Comparison of ENCODE assay signal across 17 cellular contexts in the genomic region with DNA sequence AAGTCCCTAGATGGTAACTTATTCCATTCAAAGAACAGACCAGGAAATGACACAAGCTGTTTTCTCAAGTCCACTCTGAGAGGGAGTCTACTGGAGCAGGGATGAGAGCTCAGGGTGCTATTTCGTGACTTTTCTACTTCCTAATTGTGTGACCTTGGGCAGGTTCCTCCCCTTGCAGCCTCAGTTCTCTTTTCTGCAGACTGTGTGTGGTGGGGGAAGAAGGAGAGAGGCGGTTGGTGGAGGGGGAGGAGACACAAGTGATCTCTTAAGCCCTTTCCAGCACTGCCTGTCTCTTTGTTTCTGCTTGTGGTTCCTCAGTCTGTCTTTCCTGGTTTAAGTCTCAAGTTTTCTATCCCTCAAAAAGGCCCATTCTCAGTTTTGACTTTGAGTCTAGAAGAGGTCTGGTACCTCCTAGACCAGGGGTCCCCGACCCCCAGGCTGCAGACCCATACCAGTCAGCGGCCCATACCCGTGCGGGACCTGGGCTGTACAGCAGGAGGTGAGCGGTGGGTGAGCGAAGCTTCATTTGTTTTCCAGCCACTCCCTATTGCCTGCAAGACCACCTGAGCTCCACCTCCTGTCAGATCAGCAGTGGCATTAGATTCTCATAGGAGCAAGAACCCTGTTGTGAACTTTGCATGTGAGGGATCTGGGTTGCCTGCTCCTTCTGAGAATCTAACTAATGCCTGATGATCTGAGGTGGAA.
DNase-seq lines count a peak whose midpoint lies in the region; ATAC-seq and TF ChIP-seq lines count a peak whose summit lies in the region.
"Had no signal": no experiment of that assay in that cellular context is flagged by ENCODE, and none has a peak within 500 bp of the region (broad histone marks: within the 10 kb centered on the region; RNA-seq: fewer than 3 reads in every experiment).

No MANE protein-coding gene starts in this region.

- H3K27me3 Mint-ChIP-seq in stimulated activated memory B cell treated with anti-CD40 and anti-IgM and Interleukin-4, amounts not matched to agents 10 μg/mL and 1 μg/mL and 100 μg/mL, for 72 hours = peaks cover 6% of the 10 kb centered on the region
- H3K27me3 Mint-ChIP-seq: activated naive CD8-positive, alpha-beta T cell had no signal

- peaks cover 60% of the 10 kb centered on the region for H3K4me1 Mint-ChIP-seq in stimulated activated memory B cell treated with anti-CD40 and anti-IgM and Interleukin-4, amounts not matched to agents 10 μg/mL and 1 μg/mL and 100 μg/mL, for 72 hours

- DNase-seq in GM12864 (ENCODE audit: low read depth) (peak; percentile 18), NOMO-1 treated with DMSO at 0.1 percent for 48 hours (lab: John Stamatoyannopoulos, UW; ENCODE audit: unreplicated experiment) (peak; percentile 94), coronary artery (ENCODE audit: low spot score) (peak; percentile 41), anterior cingulate cortex (lab: John Stamatoyannopoulos, UW) (no peak)
- DNase-seq in NK-92 treated with Interleukin-12 subunit alpha and Interleukin-12 subunit beta, amount 100 ng/mL, for 24 hours (lab: John Stamatoyannopoulos, UW) = no peak
- DNase-seq: activated CD4-positive, CD25-positive, alpha-beta regulatory T cell; foreskin melanocyte; mesenchymal stem cell; NCI-H1105; SK-N-SH had no signal

- H3K36me3 Mint-ChIP-seq in stimulated activated memory B cell treated with anti-CD40 and anti-IgM and Interleukin-4, amounts not matched to agents 10 μg/mL and 1 μg/mL and 100 μg/mL, for 72 hours = no peaks in the 10 kb centered on the region
- H3K36me3 Mint-ChIP-seq: activated naive CD8-positive, alpha-beta T cell had no signal

- TF ChIP-seq CTCF in GM12864 (IDR thresholded peaks at IDR 0.05; ENCODE audit: low read depth, low read length, missing control alignments) (no peak), coronary artery (IDR thresholded peaks at IDR 0.05) (no peak)

- no peak overlapping the region for H3K4me3 Mint-ChIP-seq in stimulated activated memory B cell treated with anti-CD40 and anti-IgM and Interleukin-4, amounts not matched to agents 10 μg/mL and 1 μg/mL and 100 μg/mL, for 72 hours
- H3K4me3 Mint-ChIP-seq: activated naive CD8-positive, alpha-beta T cell; GM23338 had no signal

- peak; percentile 82 for ATAC-seq in stimulated activated memory B cell treated with anti-CD40 and anti-IgM and Interleukin-4, amounts not matched to agents 10 μg/mL and 1 μg/mL and 100 μg/mL, for 72 hours
- no peak for ATAC-seq in HG02798 (IDR thresholded peaks at IDR 0.05; ENCODE audit: poor library complexity, unreplicated experiment)
- ATAC-seq: GM23338 had no signal

- H3K4me3 ChIP-seq in GM12864 (ENCODE audit: low read depth, low read length) (no peak overlapping the region), coronary artery (no peak overlapping the region)
- H3K4me3 ChIP-seq: cardiac muscle cell, GM23338, smooth muscle cell had no signal

- no peak overlapping the region for H3K27ac ChIP-seq in coronary artery
- H3K27ac ChIP-seq: C4-2B, cardiac muscle cell had no signal

- H3K9me3 Mint-ChIP-seq in stimulated activated memory B cell treated with anti-CD40 and anti-IgM and Interleukin-4, amounts not matched to agents 10 μg/mL and 1 μg/mL and 100 μg/mL, for 72 hours = no peaks in the 10 kb centered on the region
- H3K9me3 Mint-ChIP-seq: GM23338 had no signal

- peak overlapping the region; percentile 80 for H3K27ac Mint-ChIP-seq in stimulated activated memory B cell treated with anti-CD40 and anti-IgM and Interleukin-4, amounts not matched to agents 10 μg/mL and 1 μg/mL and 100 μg/mL, for 72 hours
- H3K27ac Mint-ChIP-seq: activated naive CD8-positive, alpha-beta T cell; GM23338 had no signal

Comparison
In these comparisons a context has a peak if more than half of its experiments do, and no peak if none do; other contexts are left out.
1. DNase-seq: peak in GM12864 (single experiment), NOMO-1 treated with DMSO at 0.1 percent for 48 hours (single experiment) and coronary artery (single experiment); none in NK-92 treated with Interleukin-12 subunit alpha and Interleukin-12 subunit beta, amount 100 ng/mL, for 24 hours (single experiment) and anterior cingulate cortex (0 of 58).